33 cellular contexts compared by ENCODE assay signal in the genomic region with DNA sequence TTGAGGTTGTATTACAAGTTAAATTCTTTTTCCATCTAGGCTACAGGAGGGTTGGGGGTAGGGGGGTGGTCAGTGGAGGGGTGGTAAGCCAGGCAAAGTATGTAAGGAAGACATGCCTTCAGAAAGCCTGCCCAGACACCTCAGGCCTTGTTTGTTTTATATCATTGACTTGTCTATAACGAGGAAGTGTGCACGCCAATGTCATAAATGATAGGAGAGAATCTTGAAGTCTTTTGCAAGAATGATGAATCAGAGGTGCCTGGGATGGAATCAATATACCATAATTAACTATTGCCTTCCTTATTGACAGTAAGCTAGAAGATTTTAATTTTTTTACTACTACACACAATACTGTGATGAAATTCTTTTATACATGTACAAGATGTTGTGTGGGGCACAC.
"Had no signal": no experiment of that assay in that cellular context is flagged by ENCODE, and none has a peak within 500 bp of the region (broad histone marks: within the 10 kb centered on the region; RNA-seq: fewer than 3 reads in every experiment).

No MANE protein-coding gene starts in this region.

- H3K36me3 ChIP-seq: adrenal gland, ascending aorta, brain microvascular endothelial cell, breast epithelium, cardiac muscle cell had no signal

- H3K4me3 ChIP-seq: adrenal gland, ascending aorta, body of pancreas, breast epithelium, cardiac muscle cell had no signal

- DNase-seq: activated effector memory CD4-positive, alpha-beta T cell treated with anti-CD3 and anti-CD28 coated beads, Interleukin-2, amount 50 U/mL, for 16 hours; activated effector memory CD4-positive, alpha-beta T cell treated with Interleukin-2 at 50 U/mL for 16 hours; activated gamma-delta T cell; activated gamma-delta T cell treated with Interleukin-2 at 50 U/mL for 16 hours; activated naive CD4-positive, alpha-beta T cell; activated naive CD4-positive, alpha-beta T cell treated with anti-CD3 and anti-CD28 coated beads for 36 hours; activated naive CD4-positive, alpha-beta T cell treated with anti-CD3 and anti-CD28 coated beads, Interleukin-2, amount 10 ng/mL, durations not matched to agents 7 days and 5 days; activated naive CD4-positive, alpha-beta T cell treated with anti-CD3 and anti-CD28 coated beads, Interleukin-2, amount 50 U/mL, for 16 hours; activated naive CD4-positive, alpha-beta T cell treated with Interleukin-2 at 50 U/mL for 16 hours; activated naive CD8-positive, alpha-beta T cell treated with anti-CD3 and anti-CD28 coated beads for 36 hours; activated naive CD8-positive, alpha-beta T cell treated with anti-CD3 and anti-CD28 coated beads, Interleukin-2, amount 10 ng/mL, durations not matched to agents 7 days and 5 days; activated naive CD8-positive, alpha-beta T cell treated with anti-CD3 and anti-CD28 coated beads, Interleukin-2, amount 50 U/mL, for 24 hours; activated T-cell treated with anti-CD3 and anti-CD28 coated beads, Interleukin-2, amount 50 U/mL, for 1 hour; activated T-cell treated with anti-CD3 and anti-CD28 coated beads, Interleukin-2, amount 50 U/mL, for 24 hours; activated T-cell treated with anti-CD3 and anti-CD28 coated beads, Interleukin-2, amount 50 U/mL, for 4 hours; activated T-cell treated with anti-CD3 and anti-CD28 coated beads, Interleukin-2, amount 50 U/mL, for 48 hours; activated T-cell treated with anti-CD3 and anti-CD28 coated beads, Interleukin-2, amount 50 U/mL, for 72 hours; adrenal gland; amniotic stem cell; amygdala; anterior cingulate cortex; aorta; body of pancreas; brain microvascular endothelial cell; caudate nucleus; central memory CD4-positive, alpha-beta T cell; cerebellar nuclear complex had no signal

- H3K9me3 ChIP-seq: adrenal gland, ascending aorta, body of pancreas, breast epithelium had no signal

- H3K4me1 ChIP-seq: adrenal gland, ascending aorta, body of pancreas, breast epithelium had no signal

- FAIRE-seq: astrocyte had no signal

- ATAC-seq: activated naive CD4-positive, alpha-beta T cell treated with anti-CD3 and anti-CD28 coated beads, Interleukin-2, amount 50 U/mL, for 72 hours; activated naive CD8-positive, alpha-beta T cell treated with anti-CD3 and anti-CD28 coated beads, Interleukin-2, amount 50 U/mL, for 24 hours; activated T-cell treated with anti-CD3 and anti-CD28 coated beads, Interleukin-2, amount 50 U/mL, for 4 hours; activated T-cell treated with anti-CD3 and anti-CD28 coated beads, Interleukin-2, amount 50 U/mL, for 72 hours; activated T-helper 17 cell treated with anti-CD3 and anti-CD28 coated beads, Interleukin-2, amount 50 U/mL, for 72 hours; body of pancreas had no signal

- H3K27me3 ChIP-seq: adrenal gland, ascending aorta, body of pancreas, brain microvascular endothelial cell, breast epithelium, cardiac muscle cell had no signal

- H3K27ac ChIP-seq: adrenal gland, ascending aorta, body of pancreas, brain microvascular endothelial cell, breast epithelium, cardiac muscle cell had no signal
